In the genomic region with DNA sequence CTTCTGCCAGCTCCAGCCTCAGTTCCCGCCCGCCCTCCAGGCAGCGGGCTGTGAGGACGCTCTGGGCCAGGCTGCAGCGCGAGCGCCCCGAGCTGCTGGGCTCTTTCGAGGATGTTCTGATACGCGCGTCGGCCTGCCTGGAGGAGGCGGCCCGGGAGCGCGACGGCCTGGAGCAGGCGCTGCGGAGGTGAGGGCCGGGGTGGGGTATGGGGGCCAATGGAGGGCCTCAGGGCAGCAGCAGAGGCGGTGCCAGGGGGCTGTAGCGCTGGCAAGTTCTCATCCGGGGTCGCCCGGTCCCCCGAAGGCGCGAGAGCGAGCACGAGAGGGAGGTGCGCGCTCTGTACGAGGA, we compare ENCODE assay signal across 1 cellular context.
TF ChIP-seq lines count a peak whose summit lies in the region.

No MANE protein-coding gene starts in this region.

TF ChIP-seq in endothelial cell of umbilical vein, 7 proteins besides CTCF, POLR2A, EP300 and RAD21:
- TF ChIP-seq JUN (IDR thresholded peaks at IDR 0.05; ENCODE audit: borderline replicate concordance, insufficient read depth, insufficient read length, low read depth) (no peak), POLR2AphosphoS5 (IDR thresholded peaks at IDR 0.05; ENCODE audit: insufficient read depth, low read depth, low read length) (no peak), FOS (IDR thresholded peaks at IDR 0.05; ENCODE audit: borderline replicate concordance, insufficient read depth, low read length) (no peak), GATA2 (IDR thresholded peaks at IDR 0.05; ENCODE audit: insufficient read depth, insufficient read length, low read depth, low read length) (no peak), EZH2 (IDR thresholded peaks at IDR 0.05; ENCODE audit: borderline replicate concordance, low read depth, low read length, severe bottlenecking) (no peak), MYC (IDR thresholded peaks at IDR 0.05; ENCODE audit: low read depth, low read length) (no peak)
- TF ChIP-seq, protein P1, sequence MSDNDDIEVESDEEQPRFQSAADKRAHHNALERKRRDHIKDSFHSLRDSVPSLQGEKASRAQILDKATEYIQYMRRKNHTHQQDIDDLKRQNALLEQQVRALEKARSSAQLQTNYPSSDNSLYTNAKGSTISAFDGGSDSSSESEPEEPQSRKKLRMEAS (IDR thresholded peaks at IDR 0.05; ENCODE audit: insufficient read depth, insufficient read length): no peak
